Comparison of ENCODE assay signal across 10 cellular contexts in the genomic region with DNA sequence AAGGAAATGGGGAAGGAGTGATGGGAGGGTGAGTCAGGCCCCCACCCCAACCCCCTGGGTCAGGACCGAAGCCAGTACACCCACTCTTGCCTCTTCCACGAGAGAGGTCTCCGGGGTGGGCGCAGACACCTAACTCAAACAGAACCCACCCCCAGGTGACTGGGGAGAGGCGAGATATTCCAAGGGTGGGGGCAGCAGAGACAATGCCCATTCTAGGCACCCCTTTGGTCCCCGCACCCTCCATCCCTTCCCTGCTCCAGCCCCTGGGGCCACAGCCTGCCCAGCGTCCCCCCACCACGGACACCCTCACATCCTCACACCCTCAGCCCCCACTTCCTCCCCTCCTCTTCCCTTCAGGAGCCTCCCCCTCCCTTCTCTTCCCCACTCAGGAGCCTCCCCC. TPM values are rescaled to one million over a fixed set of nuclear protein-coding genes. Genes with fewer than 3 reads are reported as not detected.
DNase-seq lines count a peak whose midpoint lies in the region; TF ChIP-seq lines count a peak whose summit lies in the region.
"Had no signal": no experiment of that assay in that cellular context is flagged by ENCODE, and none has a peak within 500 bp of the region (broad histone marks: within the 10 kb centered on the region; RNA-seq: fewer than 3 reads in every experiment).

No MANE protein-coding gene starts in this region.

- H3K27me3 Mint-ChIP-seq in activated naive CD4-positive, alpha-beta T cell treated with anti-CD3 and anti-CD28 coated beads for 36 hours (ENCODE audit: low read depth), result no peaks in the 10 kb centered on the region
- H3K27me3 Mint-ChIP-seq in mesothelial cell of epicardium (ENCODE audit: low read depth), result no peaks in the 10 kb centered on the region

- no peaks in the 10 kb centered on the region for H3K27me3 ChIP-seq in tibial artery

- TF ChIP-seq CTCF in mesothelial cell of epicardium (IDR thresholded peaks at IDR 0.05; ENCODE audit: unreplicated experiment), result no peak
- TF ChIP-seq CTCF in tibial artery (IDR thresholded peaks at IDR 0.05), result no peak

- H3K9me3 Mint-ChIP-seq in activated naive CD4-positive, alpha-beta T cell treated with anti-CD3 and anti-CD28 coated beads for 36 hours, result peaks cover 28% of the 10 kb centered on the region
- peaks cover 24% of the 10 kb centered on the region for H3K9me3 Mint-ChIP-seq in mesothelial cell of epicardium

- peaks cover 14% of the 10 kb centered on the region for H3K4me1 Mint-ChIP-seq in activated naive CD4-positive, alpha-beta T cell treated with anti-CD3 and anti-CD28 coated beads for 36 hours (ENCODE audit: low read depth)
- peaks cover 10% of the 10 kb centered on the region for H3K4me1 Mint-ChIP-seq in mesothelial cell of epicardium

- peaks cover 0 to 24% (median 16%) of the 10 kb centered on the region in 4 donors for H3K4me1 ChIP-seq in tibial artery

- no peak for DNase-seq in activated naive CD4-positive, alpha-beta T cell treated with anti-CD3 and anti-CD28 coated beads for 36 hours
- DNase-seq in activated naive CD4-positive, alpha-beta T cell treated with Interleukin-2 at 50 U/mL for 16 hours, result no peak
- DNase-seq in caudate nucleus (lab: John Stamatoyannopoulos, UW), result peak in 1 of 61 donors; percentile 45
- no peak for DNase-seq in mesothelial cell of epicardium (ENCODE audit: low spot score in 2 of 2, unreplicated experiment in 2 of 2)
- no peak for DNase-seq in tibial artery
- DNase-seq in stimulated activated CD4-positive, alpha-beta T cell treated with anti-CD3 and anti-CD28 coated beads, Interleukin-12 subunit alpha, Interleukin-12 subunit beta, amount 100 ng/mL, for 4 hours, result no peak
- no peak for DNase-seq in stimulated activated CD4-positive, alpha-beta T cell treated with anti-CD3 and anti-CD28 coated beads, Interleukin-4, amount 100 ng/mL, for 4 hours
- no peak for DNase-seq in RPMI8226
- DNase-seq: Karpas-422 had no signal

- peaks cover 0 to 34% (median 7%) of the 10 kb centered on the region in 3 donors for H3K9me3 ChIP-seq in tibial artery

- H3K36me3 ChIP-seq in tibial artery, result peaks cover 0 to 33% (median 20%) of the 10 kb centered on the region in 3 donors

- CTCF ChIA-PET in activated naive CD4-positive, alpha-beta T cell treated with anti-CD3 and anti-CD28 coated beads for 36 hours (lab: Charles Lee), result no interaction called here

- peaks cover 22% of the 10 kb centered on the region for H3K36me3 Mint-ChIP-seq in activated naive CD4-positive, alpha-beta T cell treated with anti-CD3 and anti-CD28 coated beads for 36 hours (ENCODE audit: low read depth)
- H3K36me3 Mint-ChIP-seq in mesothelial cell of epicardium, result peaks cover 24% of the 10 kb centered on the region

- H3K27ac Mint-ChIP-seq in activated naive CD4-positive, alpha-beta T cell treated with anti-CD3 and anti-CD28 coated beads for 36 hours, result peak overlapping the region; percentile 30
- peak overlapping the region; percentile 83 for H3K27ac Mint-ChIP-seq in mesothelial cell of epicardium

- H3K4me3 Mint-ChIP-seq in activated naive CD4-positive, alpha-beta T cell treated with anti-CD3 and anti-CD28 coated beads for 36 hours, result peak overlapping the region; percentile 35
- H3K4me3 Mint-ChIP-seq in mesothelial cell of epicardium, result peak overlapping the region; percentile 65

- peak overlapping the region; percentile 92 to 98 for H3K4me3 ChIP-seq in tibial artery

- intact Hi-C loops in activated naive CD4-positive, alpha-beta T cell treated with anti-CD3 and anti-CD28 coated beads for 36 hours (cut with micrococcal nuclease), result no loop called here
- intact Hi-C loops in tibial artery (cut with DNase I; ENCODE audit: low total_unique reads), result loop anchor here (5.0 kb wide), 2 partner anchors 35 to 95 kb away; a partner anchor contains a TSS

- H3K27ac ChIP-seq in caudate nucleus (ENCODE audit: low read depth, low read length) (peak overlapping the region; percentile 26), tibial artery (peak overlapping the region; percentile 96 to 99)

RNA-seq across cellular contexts. Expression of a gene that starts 0.7 kb away (rescaled TPM):
- total RNA-seq in activated naive CD4-positive, alpha-beta T cell treated with anti-CD3 and anti-CD28 coated beads for 36 hours, result 10 to 100 TPM; 25.7 to 26.1 TPM
- 85.9 to 91.9 TPM (median 91.0 TPM) in 3 replicates for total RNA-seq in mesothelial cell of epicardium

RNA-seq across cellular contexts. Expression of a gene that starts 38.3 kb away (rescaled TPM):
- under 1 TPM; 0.54 to 0.62 TPM for total RNA-seq in activated naive CD4-positive, alpha-beta T cell treated with anti-CD3 and anti-CD28 coated beads for 36 hours
- total RNA-seq in mesothelial cell of epicardium, result 11.6 to 12.5 TPM (median 12.3 TPM) in 3 replicates
- total RNA-seq: T-helper 2 cell treated with Interferon-gamma antibody and Interleukin-4, amounts not matched to agents 100 ng/mL and 5 ng/mL, for 36 hours had no signal

RNA-seq across cellular contexts. Expression of a gene that starts 53.2 kb away (rescaled TPM):
- 1 to 10 TPM; 4.3 to 4.8 TPM for total RNA-seq in activated naive CD4-positive, alpha-beta T cell treated with anti-CD3 and anti-CD28 coated beads for 36 hours
- 13.6 to 15.0 TPM (median 14.6 TPM) in 3 replicates for total RNA-seq in mesothelial cell of epicardium
